27 cellular contexts compared by ENCODE assay signal in genomic region chr3:50777680-50778079, GRCh38.
"Had no signal": no experiment of that assay in that cellular context is flagged by ENCODE, and none has a peak within 500 bp of the region (broad histone marks: within the 10 kb centered on the region; RNA-seq: fewer than 3 reads in every experiment).

No MANE protein-coding gene starts in this region.

- H3K36me3 ChIP-seq: colonic mucosa, esophagus muscularis mucosa, esophagus squamous epithelium, gastrocnemius medialis, gastroesophageal sphincter, heart left ventricle, heart right ventricle had no signal

- FAIRE-seq: colon, endometrium, endothelial cell of umbilical vein, frontal cortex had no signal

- H3K27ac ChIP-seq: colonic mucosa, coronary artery, dorsolateral prefrontal cortex, epithelial cell of prostate, esophagus muscularis mucosa, esophagus squamous epithelium, foreskin keratinocyte, gastrocnemius medialis, gastroesophageal sphincter, heart left ventricle, heart right ventricle had no signal

- H3K4me3 ChIP-seq: colonic mucosa, coronary artery, dorsolateral prefrontal cortex, esophagus muscularis mucosa, esophagus squamous epithelium, gastrocnemius medialis, gastroesophageal sphincter, heart left ventricle, heart right ventricle had no signal

- DNase-seq: colonic mucosa; cortex of kidney; dermis blood vessel endothelial cell; dorsolateral prefrontal cortex; effector CD4-positive, alpha-beta T cell; effector CD8-positive, alpha-beta T cell; effector memory CD4-positive, alpha-beta T cell; effector memory CD8-positive, alpha-beta T cell; endodermal cell; erythroblast; esophagus squamous epithelium; foreskin fibroblast; foreskin keratinocyte; foreskin melanocyte; gastrocnemius medialis; glutamatergic neuron; head of caudate nucleus; heart left ventricle; heart right ventricle had no signal

- H3K27me3 ChIP-seq: colonic mucosa, dorsolateral prefrontal cortex, esophagus muscularis mucosa, esophagus squamous epithelium, gastrocnemius medialis, gastroesophageal sphincter, heart left ventricle, heart right ventricle had no signal

- H3K9me3 ChIP-seq: colonic mucosa, esophagus squamous epithelium, gastrocnemius medialis, gastroesophageal sphincter had no signal
